1 cellular context compared by ENCODE assay signal in the genomic region with DNA sequence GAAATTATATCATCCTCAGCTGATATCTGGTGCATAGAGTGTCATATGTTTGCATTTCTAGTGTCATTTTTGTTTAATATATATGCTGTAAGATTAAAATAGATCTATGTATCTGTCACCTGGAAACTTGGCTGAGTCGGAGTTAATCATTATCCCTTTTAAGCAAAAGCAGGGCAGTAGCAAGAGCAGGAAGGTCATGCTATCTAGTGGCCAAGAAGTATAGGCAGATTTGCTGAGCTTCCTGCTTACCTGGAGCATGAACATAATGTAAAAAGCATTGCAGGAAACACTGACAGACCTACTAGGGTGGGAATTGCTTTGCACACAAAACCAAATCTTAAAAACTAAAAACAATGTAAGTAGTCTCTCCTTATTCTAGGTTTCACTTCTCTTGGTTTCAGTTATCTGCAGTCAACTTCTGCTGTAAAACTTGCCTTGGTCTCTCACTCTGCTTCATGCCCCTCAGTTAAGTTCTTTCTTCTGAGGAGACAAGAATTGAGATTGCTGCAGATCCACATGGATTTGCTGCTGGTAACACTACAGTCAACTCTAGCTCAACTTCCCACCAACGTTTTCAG.
TF ChIP-seq lines count a peak whose summit lies in the region.

No MANE protein-coding gene starts in this region.

TF ChIP-seq in H1, 55 proteins besides CTCF, POLR2A, EP300 and RAD21 (continued from another document):
- TF ChIP-seq SIN3A (conservative IDR thresholded peaks at IDR 0.05 in 1 of 2, IDR thresholded peaks at IDR 0.05 in 1 of 2; ENCODE audit: low read depth in 1 of 2, low read length in 2 of 2) (no peak), BCL11A (IDR thresholded peaks at IDR 0.05; ENCODE audit: low read depth in 2 of 2, low read length in 2 of 2) (no peak)
